In the genomic region with DNA sequence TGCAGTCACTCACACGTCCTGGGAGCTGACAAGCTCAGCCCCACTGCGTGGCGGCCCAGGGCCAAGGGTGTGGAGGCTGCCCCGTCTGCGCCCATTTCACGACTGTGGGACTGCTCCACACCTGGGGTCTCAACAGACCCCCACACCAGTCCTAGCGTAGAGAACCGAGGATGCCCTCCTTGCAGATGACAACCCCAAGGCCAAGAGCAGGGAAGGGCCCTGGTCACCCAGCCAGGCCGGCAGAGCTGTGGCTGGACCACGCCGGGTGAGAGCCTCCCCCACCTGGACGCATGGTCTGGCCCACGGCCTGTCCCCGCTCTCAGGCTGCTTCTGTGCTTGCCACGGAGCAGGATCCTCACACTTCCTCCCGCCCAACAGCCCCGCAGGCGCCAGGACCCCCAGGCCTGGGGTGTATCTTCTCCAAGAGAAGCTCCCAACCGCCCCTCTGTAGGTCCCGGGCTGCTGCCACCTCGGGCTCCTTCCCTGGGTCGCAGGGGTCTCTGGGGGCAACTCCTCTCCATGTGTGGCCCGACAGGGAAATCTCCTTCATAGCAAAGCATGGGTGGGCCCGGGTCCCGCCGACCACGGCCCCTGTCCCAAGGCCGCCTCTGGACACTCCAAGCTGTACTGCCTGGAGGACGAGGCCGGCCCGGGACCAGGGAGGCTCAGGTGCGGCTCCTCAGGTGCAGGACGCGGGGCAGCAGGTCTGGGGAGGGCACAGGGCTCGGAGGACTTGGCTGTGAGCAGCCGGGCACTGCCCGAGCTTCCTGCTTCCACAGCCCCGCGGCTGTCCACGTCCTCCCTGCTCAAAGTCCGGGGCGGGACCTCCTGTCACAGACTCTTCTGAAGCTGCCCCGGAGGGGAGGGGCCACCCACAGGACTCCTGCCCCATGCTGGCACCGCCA, we compare ENCODE assay signal across 1 cellular context.
TF ChIP-seq lines count a peak whose summit lies in the region.

No MANE protein-coding gene starts in this region.

TF ChIP-seq in IMR-90, 13 proteins besides CTCF, POLR2A, EP300 and RAD21 (continued from another document):
- TF ChIP-seq, protein P1, sequence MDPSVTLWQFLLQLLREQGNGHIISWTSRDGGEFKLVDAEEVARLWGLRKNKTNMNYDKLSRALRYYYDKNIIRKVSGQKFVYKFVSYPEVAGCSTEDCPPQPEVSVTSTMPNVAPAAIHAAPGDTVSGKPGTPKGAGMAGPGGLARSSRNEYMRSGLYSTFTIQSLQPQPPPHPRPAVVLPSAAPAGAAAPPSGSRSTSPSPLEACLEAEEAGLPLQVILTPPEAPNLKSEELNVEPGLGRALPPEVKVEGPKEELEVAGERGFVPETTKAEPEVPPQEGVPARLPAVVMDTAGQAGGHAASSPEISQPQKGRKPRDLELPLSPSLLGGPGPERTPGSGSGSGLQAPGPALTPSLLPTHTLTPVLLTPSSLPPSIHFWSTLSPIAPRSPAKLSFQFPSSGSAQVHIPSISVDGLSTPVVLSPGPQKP (IDR thresholded peaks at IDR 0.05; ENCODE audit: borderline replicate concordance, low read depth, low read length) = no peak
- TF ChIP-seq RCOR1 (IDR thresholded peaks at IDR 0.05; ENCODE audit: insufficient replicate concordance, low read length) = no peak
TF ChIP-seq in IMR-90: peak in this region for 0.
